Comparison of ENCODE assay signal across 1 cellular context in the genomic region with DNA sequence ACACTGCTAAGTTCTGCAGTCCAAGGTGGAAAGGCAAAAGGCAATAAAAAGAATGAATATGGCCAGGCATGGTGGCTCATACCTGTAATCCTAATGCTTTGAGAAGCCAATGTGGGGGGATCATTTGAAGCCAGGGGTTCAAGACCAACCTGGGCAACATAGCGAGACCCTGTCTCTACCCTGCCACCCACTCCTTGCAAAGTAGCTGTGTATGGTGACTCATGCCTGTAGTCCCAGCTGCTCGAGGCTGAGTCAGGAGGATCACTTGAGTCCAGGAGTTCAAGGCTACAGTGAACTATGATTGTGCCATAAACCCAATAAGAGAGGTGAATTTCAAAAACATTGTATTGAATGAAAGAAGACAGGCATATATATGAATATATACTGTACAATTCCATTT.
TF ChIP-seq lines count a peak whose summit lies in the region.

No MANE protein-coding gene starts in this region.

TF ChIP-seq in GM12878, 131 proteins besides CTCF, POLR2A, EP300 and RAD21:
- TF ChIP-seq, protein P1, sequence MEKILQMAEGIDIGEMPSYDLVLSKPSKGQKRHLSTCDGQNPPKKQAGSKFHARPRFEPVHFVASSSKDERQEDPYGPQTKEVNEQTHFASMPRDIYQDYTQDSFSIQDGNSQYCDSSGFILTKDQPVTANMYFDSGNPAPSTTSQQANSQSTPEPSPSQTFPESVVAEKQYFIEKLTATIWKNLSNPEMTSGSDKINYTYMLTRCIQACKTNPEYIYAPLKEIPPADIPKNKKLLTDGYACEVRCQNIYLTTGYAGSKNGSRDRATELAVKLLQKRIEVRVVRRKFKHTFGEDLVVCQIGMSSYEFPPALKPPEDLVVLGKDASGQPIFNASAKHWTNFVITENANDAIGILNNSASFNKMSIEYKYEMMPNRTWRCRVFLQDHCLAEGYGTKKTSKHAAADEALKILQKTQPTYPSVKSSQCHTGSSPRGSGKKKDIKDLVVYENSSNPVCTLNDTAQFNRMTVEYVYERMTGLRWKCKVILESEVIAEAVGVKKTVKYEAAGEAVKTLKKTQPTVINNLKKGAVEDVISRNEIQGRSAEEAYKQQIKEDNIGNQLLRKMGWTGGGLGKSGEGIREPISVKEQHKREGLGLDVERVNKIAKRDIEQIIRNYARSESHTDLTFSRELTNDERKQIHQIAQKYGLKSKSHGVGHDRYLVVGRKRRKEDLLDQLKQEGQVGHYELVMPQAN (conservative IDR thresholded peaks at IDR 0.05) = no peak
TF ChIP-seq in GM12878: peak in this region for 0.
